8 cellular contexts compared by ENCODE assay signal in genomic region chr4:121861427-121861826, GRCh38.
"Had no signal": no experiment of that assay in that cellular context is flagged by ENCODE, and none has a peak within 500 bp of the region (broad histone marks: within the 10 kb centered on the region; RNA-seq: fewer than 3 reads in every experiment).

No MANE protein-coding gene starts in this region.

- H3K9ac ChIP-seq: GM23248 had no signal

- H3K27ac ChIP-seq: GM23248 had no signal

- ATAC-seq: HCT116, K562 had no signal

- H3K4me3 ChIP-seq: GM23248, HAP-1, K562 had no signal

- H3K4me1 ChIP-seq: HAP-1 had no signal

- FAIRE-seq: HTR-8/SVneo, K562 had no signal

- H3K9me3 ChIP-seq: HAP-1 had no signal

- DNase-seq: GM23248, GOT3, H7, IMR-90 had no signal
